In genomic region chr10:100046088-100046487, GRCh38 we compare ENCODE assay signal across 8 cellular contexts. TPM values are rescaled to one million over a fixed set of nuclear protein-coding genes. Genes with fewer than 3 reads are reported as not detected.
A peak's percentile ranks its signal among the peaks of the same experiment; 100 is the strongest.
DNase-seq lines count a peak whose midpoint lies in the region; ATAC-seq and TF ChIP-seq lines count a peak whose summit lies in the region.

No MANE protein-coding gene starts in this region.

- no peak overlapping the region for H3K27ac ChIP-seq in mammary epithelial cell (ENCODE audit: insufficient read depth, low read depth, low read length)

- intact Hi-C loops in mammary epithelial cell (cut with micrococcal nuclease): loop anchor here (1.0 to 2.0 kb wide), 6 partner anchors 37 to 314 kb away; partner anchors contain the start of genes COX15, CUTC and DNMBP

- TF ChIP-seq CTCF in WI38 (IDR thresholded peaks at IDR 0.05; ENCODE audit: low read depth, low read length): peak; percentile 92
- peak; percentile 95 to 96 for TF ChIP-seq CTCF in mammary epithelial cell (conservative IDR thresholded peaks at IDR 0.05 in 1 of 2, IDR thresholded peaks at IDR 0.05 in 1 of 2; ENCODE audit: extremely low read depth in 1 of 2, insufficient read depth in 1 of 2, low read depth in 1 of 2, low read length in 2 of 2)

- CTCF ChIA-PET in mammary epithelial cell (lab: Charles Lee; ENCODE audit: low non-redundant PET): interaction anchor here (0.7 to 2.0 kb wide), 6 partner anchors 25 to 415 kb away, joined by 3 to 17 read pairs (median 5); partner anchors contain the start of gene DNMBP

- no peaks in the 10 kb centered on the region for H3K36me3 ChIP-seq in mammary epithelial cell (ENCODE audit: insufficient read depth, low read length)

- peak; percentile 54 for ATAC-seq in HG02571 (IDR thresholded peaks at IDR 0.05; ENCODE audit: unreplicated experiment)
- ATAC-seq in GM19467 (IDR thresholded peaks at IDR 0.05; ENCODE audit: unreplicated experiment): no peak

- H3K9me3 ChIP-seq in mammary epithelial cell (replicated peaks; ENCODE audit: insufficient read depth, low read length): no peaks in the 10 kb centered on the region

- peaks cover 29% of the 10 kb centered on the region for H3K4me1 ChIP-seq in mammary epithelial cell (ENCODE audit: insufficient read depth, low read length)

- H2AFZ ChIP-seq in mammary epithelial cell (ENCODE audit: low read depth, low read length): peak overlapping the region; percentile 77

- 13% methylated on average over 7 of the region's 7 CpGs for WGBS in mammary epithelial cell (ENCODE audit: low coverage, missing lambda C conversion rate)

- H3K79me2 ChIP-seq in mammary epithelial cell (ENCODE audit: insufficient read depth, low read length): no peaks in the 10 kb centered on the region

- in situ Hi-C loops in mammary epithelial cell (cut with MboI; ENCODE audit: low sequenced_read_pairs in 2 of 2): loop anchor here (5.0 to 10.0 kb wide), 3 partner anchors 139 to 201 kb away; no protein-coding TSS in a partner anchor

- no peaks in the 10 kb centered on the region for H4K20me1 ChIP-seq in mammary epithelial cell (ENCODE audit: insufficient read depth, low read length)

- H3K4me3 ChIP-seq in WI38 (ENCODE audit: low read depth, low read length) (no peak overlapping the region), mammary epithelial cell (replicated peaks in 1 of 3; ENCODE audit: insufficient read depth in 1 of 3, low read depth in 2 of 3, low read length in 3 of 3) (no peak overlapping the region)

- no peaks in the 10 kb centered on the region for H3K27me3 ChIP-seq in mammary epithelial cell (ENCODE audit: insufficient read depth, low read length)

- H3K9ac ChIP-seq in mammary epithelial cell (ENCODE audit: insufficient read depth, low read length): no peak overlapping the region

- peak; percentile 77 for DNase-seq in Daoy (ENCODE audit: low read depth)
- DNase-seq in NCI-H2196 (lab: John Stamatoyannopoulos, UW; ENCODE audit: unreplicated experiment): peak; percentile 68
- DNase-seq in mammary epithelial cell: peak; percentile 69
- peak; percentile 91 for DNase-seq in islet precursor cell
- peak; percentile 62 to 75 for DNase-seq in stimulated activated CD4-positive, alpha-beta T cell treated with anti-CD3 and anti-CD28 coated beads, Interleukin-15, amount 100 ng/mL, for 48 hours (ENCODE audit: low read depth in 2 of 2)

- H3K4me2 ChIP-seq in mammary epithelial cell (ENCODE audit: insufficient read depth, low read depth, low read length): no peak overlapping the region

- TSS peak; percentile 65 for BruUV-seq in mammary epithelial cell (replicated peaks; lab: Mats Ljungman, UMichigan)

- dilution Hi-C loops in mammary epithelial cell (cut with HindIII; ENCODE audit: low sequenced_read_pairs): no loop called here

RNA-seq across cellular contexts. Expression of gene CPN1, which starts 35.6 kb away (rescaled TPM):
- total RNA-seq in Daoy (2014; rRNA removed; shearing (Covaris generic)): not detected in 2 replicates
- total RNA-seq in mammary epithelial cell: not detected
- not detected for polyA plus RNA-seq in mammary epithelial cell
- polyA minus RNA-seq in mammary epithelial cell: not detected

RNA-seq across cellular contexts. Expression of gene DNMBP, which starts 36.3 kb away (rescaled TPM):
- total RNA-seq in Daoy (2014; rRNA removed; shearing (Covaris generic)): 13.7 and 14.4 TPM in 2 replicates
- total RNA-seq in mammary epithelial cell: 10 to 100 TPM in 1 of 2 donors, 1 to 10 TPM in 1; 8.7 to 17.6 TPM
- polyA plus RNA-seq in mammary epithelial cell: 17.4 TPM
- polyA minus RNA-seq in mammary epithelial cell: 33.6 TPM
